Comparison of ENCODE assay signal across 14 cellular contexts in genomic region chr15:52642386-52643361, GRCh38. TPM values are rescaled to one million over a fixed set of nuclear protein-coding genes. Genes with fewer than 3 reads are reported as not detected.
A peak's percentile ranks its signal among the peaks of the same experiment; 100 is the strongest.
DNase-seq lines count a peak whose midpoint lies in the region; ATAC-seq, FAIRE-seq and TF ChIP-seq lines count a peak whose summit lies in the region.
"Had no signal": no experiment of that assay in that cellular context is flagged by ENCODE, and none has a peak within 500 bp of the region (broad histone marks: within the 10 kb centered on the region; RNA-seq: fewer than 3 reads in every experiment).

No MANE protein-coding gene starts in this region.

- TF ChIP-seq EP300 in K562 (IDR thresholded peaks at IDR 0.05; ENCODE audit: low read length), result no peak

- H3K4me2 ChIP-seq in K562 (ENCODE audit: insufficient read depth, low read length), result no peak overlapping the region

- 46% methylated on average over 5 of the region's 5 CpGs for WGBS in K562 (ENCODE audit: insufficient coverage, low coverage, missing lambda C conversion rate)
- 3 to 10% methylated on average over 5 of the region's 5 CpGs for WGBS in aorta, 2 donors

- H3K27me3 Mint-ChIP-seq in MCF 10A (ENCODE audit: insufficient read depth, unreplicated experiment), result no peaks in the 10 kb centered on the region
- H3K27me3 Mint-ChIP-seq in immature natural killer cell (ENCODE audit: low read depth in 3 of 3), result no peaks in the 10 kb centered on the region
- no peaks in the 10 kb centered on the region for H3K27me3 Mint-ChIP-seq in activated CD4-positive, alpha-beta T cell treated with anti-CD3 and anti-CD28 coated beads, Interleukin-2, amount 10 ng/mL, durations not matched to agents 7 days and 5 days
- H3K27me3 Mint-ChIP-seq in WTC11 (ENCODE audit: low read depth), result no peaks in the 10 kb centered on the region
- H3K27me3 Mint-ChIP-seq: naive B cell had no signal

- H3K9me3 Mint-ChIP-seq in MCF 10A (ENCODE audit: unreplicated experiment), result no peaks in the 10 kb centered on the region
- no peaks in the 10 kb centered on the region for H3K9me3 Mint-ChIP-seq in immature natural killer cell
- no peaks in the 10 kb centered on the region for H3K9me3 Mint-ChIP-seq in activated CD4-positive, alpha-beta T cell treated with anti-CD3 and anti-CD28 coated beads, Interleukin-2, amount 10 ng/mL, durations not matched to agents 7 days and 5 days
- H3K9me3 Mint-ChIP-seq in WTC11, result no peaks in the 10 kb centered on the region
- H3K9me3 Mint-ChIP-seq: naive B cell had no signal

- in situ Hi-C loops in K562 (cut with MboI), result no loop called here

- peaks cover 34% of the 10 kb centered on the region for H3K36me3 Mint-ChIP-seq in MCF 10A (ENCODE audit: insufficient read depth, unreplicated experiment)
- peaks cover 0 to 10% (median 4%) of the 10 kb centered on the region in 3 donors for H3K36me3 Mint-ChIP-seq in immature natural killer cell
- H3K36me3 Mint-ChIP-seq in activated CD4-positive, alpha-beta T cell treated with anti-CD3 and anti-CD28 coated beads, Interleukin-2, amount 10 ng/mL, durations not matched to agents 7 days and 5 days (ENCODE audit: low read depth), result peaks cover 21% of the 10 kb centered on the region
- no peaks in the 10 kb centered on the region for H3K36me3 Mint-ChIP-seq in WTC11

- H3K4me1 ChIP-seq in breast epithelium (no peaks in the 10 kb centered on the region), K562 (replicated peaks in 1 of 2; ENCODE audit: control insufficient read depth in 2 of 2, insufficient read depth in 2 of 2, low read length in 2 of 2) (no peaks in the 10 kb centered on the region), aorta (ENCODE audit: control insufficient read depth in 1 of 2, insufficient read depth in 2 of 2, low read length in 2 of 2) (peaks cover 1 to 2% of the 10 kb centered on the region in 2 donors)

- TF ChIP-seq POLR2A in breast epithelium (IDR thresholded peaks at IDR 0.05), result no peak
- TF ChIP-seq POLR2A in K562 (conservative IDR thresholded peaks at IDR 0.05), result no peak

- no peaks in the 10 kb centered on the region for H4K20me1 ChIP-seq in K562 (replicated peaks; ENCODE audit: control insufficient read depth, insufficient read depth, low read length)

- H3K79me2 ChIP-seq in K562 (ENCODE audit: control insufficient read depth, insufficient read depth, low read length), result no peaks in the 10 kb centered on the region

- no peak for TF ChIP-seq CTCF in breast epithelium (IDR thresholded peaks at IDR 0.05)
- no peak for TF ChIP-seq CTCF in MCF 10A (IDR thresholded peaks at IDR 0.05; ENCODE audit: unreplicated experiment)
- TF ChIP-seq CTCF in K562 (IDR thresholded peaks at IDR 0.05 in 2 of 3, conservative IDR thresholded peaks at IDR 0.05 in 1 of 3; ENCODE audit: insufficient read depth in 2 of 3, low read depth in 1 of 3, low read length in 3 of 3), result no peak
- TF ChIP-seq CTCF in WTC11 (IDR thresholded peaks at IDR 0.05), result no peak

- H3K36me3 ChIP-seq in breast epithelium, result no peaks in the 10 kb centered on the region
- no peaks in the 10 kb centered on the region for H3K36me3 ChIP-seq in K562 (ENCODE audit: control insufficient read depth, insufficient read depth, low read length)
- H3K36me3 ChIP-seq in aorta (ENCODE audit: control insufficient read depth in 1 of 2, insufficient read depth in 2 of 2, low read length in 1 of 2), result no peaks in the 10 kb centered on the region

- H3K9me3 ChIP-seq in breast epithelium, result no peaks in the 10 kb centered on the region
- H3K9me3 ChIP-seq in K562 (replicated peaks; ENCODE audit: control insufficient read depth, insufficient read depth, low read depth, low read length), result no peaks in the 10 kb centered on the region
- no peaks in the 10 kb centered on the region for H3K9me3 ChIP-seq in aorta (ENCODE audit: control insufficient read depth, low read length)

- no peaks in the 10 kb centered on the region for H3K27me3 ChIP-seq in breast epithelium
- H3K27me3 ChIP-seq in K562 (ENCODE audit: control insufficient read depth in 2 of 2, insufficient read depth in 2 of 2, low read length in 2 of 2), result no peaks in the 10 kb centered on the region; a peak in 1 of 5 replicates
- no peaks in the 10 kb centered on the region for H3K27me3 ChIP-seq in aorta (ENCODE audit: control insufficient read depth in 1 of 2, insufficient read depth in 2 of 2, low read length in 1 of 2)

- DNase-seq in breast epithelium (ENCODE audit: low spot score in 2 of 2) (no peak), MCF 10A (ENCODE audit: unreplicated experiment) (no peak), K562 (ENCODE audit: extremely low read depth in 1 of 4, low spot score in 3 of 4) (no peak), immature natural killer cell (no peak), aorta (no peak), H4 (ENCODE audit: low spot score) (no peak), WTC11 (ENCODE audit: low spot score) (no peak)
- no peak for DNase-seq in activated CD4-positive, alpha-beta T cell treated with anti-CD3 and anti-CD28 coated beads, Interleukin-2, amount 10 ng/mL, durations not matched to agents 7 days and 5 days
- DNase-seq: central memory CD4-positive, alpha-beta T cell; naive B cell; NCI-H526; substantia nigra; SW 1271 had no signal

- intact Hi-C loops in breast epithelium (cut with DNase I; ENCODE audit: low total_unique reads), result no loop called here
- intact Hi-C loops in MCF 10A (cut with micrococcal nuclease), result no loop called here
- intact Hi-C loops in K562 (cut with micrococcal nuclease), result no loop called here
- intact Hi-C loops in aorta (cut with DNase I), result no loop called here

- peaks cover 11% of the 10 kb centered on the region for H3K4me1 Mint-ChIP-seq in MCF 10A (ENCODE audit: insufficient read depth, unreplicated experiment)
- peaks cover 10 to 21% of the 10 kb centered on the region in 2 donors for H3K4me1 Mint-ChIP-seq in immature natural killer cell
- H3K4me1 Mint-ChIP-seq in activated CD4-positive, alpha-beta T cell treated with anti-CD3 and anti-CD28 coated beads, Interleukin-2, amount 10 ng/mL, durations not matched to agents 7 days and 5 days, result peaks cover 18% of the 10 kb centered on the region
- no peaks in the 10 kb centered on the region for H3K4me1 Mint-ChIP-seq in WTC11

- POLR2A ChIA-PET in MCF 10A (lab: Yijun Ruan, JAX), result no interaction called here
- POLR2A ChIA-PET in K562 (lab: Yijun Ruan, JAX), result interaction anchor here (1.0 kb wide), 1 partner anchor 14 kb away, joined by 5 read pairs; no protein-coding TSS in a partner anchor
- POLR2A ChIA-PET in activated CD4-positive, alpha-beta T cell treated with anti-CD3 and anti-CD28 coated beads, Interleukin-2, amount 10 ng/mL, durations not matched to agents 7 days and 5 days (lab: Charles Lee), result interaction anchor here (0.7 kb wide), 1 partner anchor 362 kb away, joined by 3 read pairs; no protein-coding TSS in a partner anchor
- POLR2A ChIA-PET in WTC11 (lab: Charles Lee), result no interaction called here

- no peak overlapping the region for H3K4me3 Mint-ChIP-seq in MCF 10A (ENCODE audit: unreplicated experiment)
- H3K4me3 Mint-ChIP-seq in immature natural killer cell, result no peak overlapping the region
- no peak overlapping the region for H3K4me3 Mint-ChIP-seq in activated CD4-positive, alpha-beta T cell treated with anti-CD3 and anti-CD28 coated beads, Interleukin-2, amount 10 ng/mL, durations not matched to agents 7 days and 5 days
- H3K4me3 Mint-ChIP-seq in WTC11, result no peak overlapping the region

- H2AFZ ChIP-seq in K562 (ENCODE audit: low read depth, low read length), result no peak overlapping the region

- H3K27ac Mint-ChIP-seq in MCF 10A (ENCODE audit: low read depth, unreplicated experiment) (no peak overlapping the region), immature natural killer cell (peak overlapping the region in 5 of 6 donors; percentile 18 to 85 (median 45)), WTC11 (no peak overlapping the region)
- no peak overlapping the region for H3K27ac Mint-ChIP-seq in activated CD4-positive, alpha-beta T cell treated with anti-CD3 and anti-CD28 coated beads, Interleukin-2, amount 10 ng/mL, durations not matched to agents 7 days and 5 days

- peak; percentile 6 for FAIRE-seq in K562 (lab: Jason Lieb, UNC)

- ATAC-seq in K562 (no peak), aorta (ENCODE audit: low FRiP score) (peak; percentile 72), WTC11 (no peak)

- CTCF ChIA-PET in MCF 10A (lab: Yijun Ruan, JAX) (interaction anchor here (0.6 to 1.3 kb wide), 2 partner anchors 9 kb away, joined by 3 to 5 read pairs; no protein-coding TSS in a partner anchor), K562 (lab: Yijun Ruan, JAX; ENCODE audit: low intra/inter-chr PET ratio) (no interaction called here), WTC11 (lab: Charles Lee) (no interaction called here)
- CTCF ChIA-PET in activated CD4-positive, alpha-beta T cell treated with anti-CD3 and anti-CD28 coated beads, Interleukin-2, amount 10 ng/mL, durations not matched to agents 7 days and 5 days (lab: Charles Lee), result interaction anchor here (1.5 to 1.6 kb wide), 2 partner anchors 16 to 20 kb away, joined by 3 read pairs; no protein-coding TSS in a partner anchor

- TF ChIP-seq RAD21 in K562 (CRISPR knock-in tag; conservative IDR thresholded peaks at IDR 0.05 in 1 of 2, IDR thresholded peaks at IDR 0.05 in 1 of 2), result no peak

- H3K27ac ChIP-seq in breast epithelium (peak overlapping the region; percentile 26 to 53), K562 (ENCODE audit: extremely low read depth, low read depth, low read length) (no peak overlapping the region), aorta (ENCODE audit: low read depth in 1 of 2, low read length in 2 of 2) (peak overlapping the region; percentile 43 to 46)
- H3K27ac ChIP-seq: 22Rv1 had no signal

- no peak overlapping the region for H3K9ac ChIP-seq in K562 (ENCODE audit: insufficient read depth in 1 of 2, low read depth in 2 of 2, low read length in 2 of 2)

- no peaks in the 10 kb centered on the region for H3K9me1 ChIP-seq in K562 (ENCODE audit: control insufficient read depth, insufficient read depth, low read length)

- H3K4me3 ChIP-seq in breast epithelium, result no peak overlapping the region
- H3K4me3 ChIP-seq in K562, result no peak overlapping the region
- H3K4me3 ChIP-seq in aorta (ENCODE audit: low read length in 2 of 2), result no peak overlapping the region

- BruUV-seq in MCF 10A (replicated peaks; lab: Mats Ljungman, UMichigan) (no TSS peak), K562 (replicated peaks; lab: Mats Ljungman, UMichigan) (no TSS peak)

RNA-seq across cellular contexts. Expression of gene ATOSA, which starts 36.5 kb away (rescaled TPM):
- 100 to 1,000 TPM; 157 to 215 (median 168) TPM for total RNA-seq in breast epithelium
- total RNA-seq in MCF 10A (2022), result 21.3 and 27.6 TPM in 2 replicates
- total RNA-seq in K562 (2011; cell fraction: chromatin; rRNA removed; ENCODE audit: low replicate concordance), result 7.7 and 29.7 TPM in 2 replicates
- total RNA-seq in K562 (2011; cell fraction: nucleolus; rRNA removed), result 3.7 and 5.1 TPM in 2 replicates
- 17.5 and 28.7 TPM in 2 replicates for total RNA-seq in K562 (2011; cell fraction: nucleoplasm; rRNA removed)
- 3.9 and 5.2 TPM in 2 replicates for total RNA-seq in K562 (2014; rRNA removed)
- 3.7 and 3.8 TPM in 2 replicates for total RNA-seq in K562 (2014; rRNA removed; fragmentation: Illumina TruSeq; extraction: Trizol)
- 3.2 and 3.9 TPM in 2 replicates for total RNA-seq in K562 (2015; rRNA removed; fragmentation: Illumina TruSeq; extraction: Trizol)
- 3.9 and 6.1 TPM in 2 replicates for total RNA-seq in K562 (2021)
- polyA plus RNA-seq in K562 (2011; rRNA removed), result 5.2 and 5.9 TPM in 2 replicates
- polyA plus RNA-seq in K562 (2011; cell fraction: cytosol; rRNA removed), result 1.1 and 3.0 TPM in 2 replicates
- polyA plus RNA-seq in K562 (2011; cell fraction: nucleus; rRNA removed), result 8.6 and 12.3 TPM in 2 replicates
- 4.5 and 9.3 TPM in 2 replicates for polyA plus RNA-seq in K562 (2012)
- polyA plus RNA-seq in K562 (2014; fragmentation: Illumina TruSeq; extraction: Trizol), result 4.2 and 5.8 TPM in 2 replicates
- polyA plus RNA-seq in K562 (2014; fragmentation: Nextera tagmentation; extraction: Ambion mirVana), result 1 to 10 TPM; 2.0 to 2.1 TPM
- 3.0 and 3.6 TPM in 2 replicates for polyA plus RNA-seq in K562 (2014; rRNA removed)
- polyA minus RNA-seq in K562 (2011; rRNA and poly(A)+ RNA removed), result 10.3 and 10.8 TPM in 2 replicates
- polyA minus RNA-seq in K562 (2011; cell fraction: cytosol; rRNA and poly(A)+ RNA removed), result 3.7 and 6.5 TPM in 2 replicates
- 8.2 and 12.2 TPM in 2 replicates for polyA minus RNA-seq in K562 (2011; cell fraction: nucleus; rRNA and poly(A)+ RNA removed)
- 10 to 100 TPM in 1 of 3 donors, 1 to 10 TPM in 2; 7.6 to 15.7 (median 9.3) TPM for polyA plus RNA-seq in immature natural killer cell
- 10 to 100 TPM; 38.6 to 48.0 TPM for total RNA-seq in aorta
- polyA plus RNA-seq in aorta, result 10 to 100 TPM; 19.3 to 42.0 TPM
- total RNA-seq in H4 (2014; rRNA removed; shearing (Covaris generic)), result 7.1 and 8.6 TPM in 2 replicates
- total RNA-seq in activated CD4-positive, alpha-beta T cell treated with anti-CD3 and anti-CD28 coated beads, Interleukin-2, amount 10 ng/mL, durations not matched to agents 7 days and 5 days, result 10 to 100 TPM; 39.5 to 41.1 TPM
- 11.8 to 13.2 TPM (median 11.9 TPM) in 3 replicates for total RNA-seq in WTC11 (2021)

Comparison
In these comparisons a context has a peak if more than half of its experiments do, and no peak if none do; other contexts are left out.
1. H3K27ac Mint-ChIP-seq: peak in immature natural killer cell (5 of 6); none in MCF 10A (single experiment), activated CD4-positive, alpha-beta T cell treated with anti-CD3 and anti-CD28 coated beads, Interleukin-2, amount 10 ng/mL, durations not matched to agents 7 days and 5 days (single experiment) and WTC11 (single experiment).
2. CTCF ChIA-PET loops: an anchor here in MCF 10A (0.6 to 1.3 kb wide) and activated CD4-positive, alpha-beta T cell treated with anti-CD3 and anti-CD28 coated beads, Interleukin-2, amount 10 ng/mL, durations not matched to agents 7 days and 5 days (1.5 to 1.6 kb wide); none called in K562 and WTC11.
3. POLR2A ChIA-PET loops: an anchor here in K562 (1.0 kb wide) and activated CD4-positive, alpha-beta T cell treated with anti-CD3 and anti-CD28 coated beads, Interleukin-2, amount 10 ng/mL, durations not matched to agents 7 days and 5 days (0.7 kb wide); none called in MCF 10A and WTC11.